ENCODE assay signal across 25 cellular contexts in the genomic region with DNA sequence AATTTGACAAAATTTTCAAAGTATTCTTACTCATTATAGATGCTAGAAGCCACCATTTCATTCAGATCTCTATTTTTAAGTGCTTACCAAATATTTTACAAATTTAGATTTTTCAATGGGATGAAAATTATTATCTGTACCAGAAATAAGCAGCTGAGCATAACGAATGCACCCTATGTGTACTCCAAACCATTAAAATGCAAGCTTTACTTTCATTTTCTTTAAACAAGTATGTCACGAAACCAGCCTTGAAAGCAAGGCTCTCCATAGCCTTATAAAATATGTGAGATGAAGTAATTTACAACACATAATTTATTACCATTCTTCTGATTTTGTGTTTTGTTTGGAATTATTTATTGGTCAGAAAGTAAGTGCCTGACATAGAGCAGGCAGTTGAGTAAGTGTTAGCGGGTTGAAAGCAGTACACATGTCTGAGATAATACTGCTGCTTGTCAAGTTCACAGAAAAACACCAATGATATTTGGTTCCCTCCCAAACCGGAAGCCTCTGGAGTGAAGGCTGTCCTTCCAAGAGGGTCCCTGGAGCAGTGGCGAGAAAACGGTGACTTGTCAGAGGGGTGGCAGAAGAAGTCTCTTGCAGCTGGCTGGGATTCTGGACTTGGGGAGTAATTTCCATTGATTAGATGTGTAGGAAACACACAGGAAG.
DNase-seq lines count a peak whose midpoint lies in the region; ATAC-seq, FAIRE-seq and TF ChIP-seq lines count a peak whose summit lies in the region.
"Had no signal": no experiment of that assay in that cellular context is flagged by ENCODE, and none has a peak within 500 bp of the region (broad histone marks: within the 10 kb centered on the region; RNA-seq: fewer than 3 reads in every experiment).

No MANE protein-coding gene starts in this region.

- H3K79me2 ChIP-seq in osteoblast (ENCODE audit: insufficient read depth, low read length): no peaks in the 10 kb centered on the region
- H3K79me2 ChIP-seq: hepatocyte had no signal

- H3K27ac ChIP-seq in A549 (no peak overlapping the region), ascending aorta (no peak overlapping the region), osteoblast (ENCODE audit: low read depth, low read length) (no peak overlapping the region)
- H3K27ac ChIP-seq: hepatocyte, HL-60, SJCRH30, testis, WERI-Rb-1 had no signal

- no peak overlapping the region for H3K4me3 Mint-ChIP-seq in activated T-helper 2 cell treated with anti-CD3 and anti-CD28 coated beads, Interferon-gamma antibody, Interleukin-2, Interleukin-4, amounts not matched to agents 10 μg/mL and 5 μg/mL and 100 μg/mL, durations not matched to agents 14 hours and 24 hours and 36 hours (ENCODE audit: low read depth)
- H3K4me3 Mint-ChIP-seq: activated CD8-positive, alpha-beta T cell treated with anti-CD3 and anti-CD28 coated beads for 36 hours; activated naive CD4-positive, alpha-beta T cell treated with anti-CD3 and anti-CD28 coated beads for 36 hours; CD8-positive, alpha-beta T cell; endodermal cell; naive thymus-derived CD8-positive, alpha-beta T cell had no signal

- no peak overlapping the region for H3K4me3 ChIP-seq in A549
- H3K4me3 ChIP-seq in ascending aorta: peak overlapping the region; percentile 10 to 32
- H3K4me3 ChIP-seq in osteoblast (ENCODE audit: insufficient read depth, low read length): no peak overlapping the region
- H3K4me3 ChIP-seq: hepatocyte, SJCRH30, testis had no signal

- CTCF ChIA-PET in A549 (lab: Yijun Ruan, JAX): interaction anchor here (0.6 kb wide), 1 partner anchor 15 kb away, joined by 4 read pairs; no protein-coding TSS in a partner anchor

- H3K9me3 Mint-ChIP-seq in activated T-helper 2 cell treated with anti-CD3 and anti-CD28 coated beads, Interferon-gamma antibody, Interleukin-2, Interleukin-4, amounts not matched to agents 10 μg/mL and 5 μg/mL and 100 μg/mL, durations not matched to agents 14 hours and 24 hours and 36 hours: no peaks in the 10 kb centered on the region
- H3K9me3 Mint-ChIP-seq: activated CD8-positive, alpha-beta T cell treated with anti-CD3 and anti-CD28 coated beads for 36 hours; activated naive CD4-positive, alpha-beta T cell treated with anti-CD3 and anti-CD28 coated beads for 36 hours; CD8-positive, alpha-beta T cell; endodermal cell; naive thymus-derived CD8-positive, alpha-beta T cell had no signal

- no peak overlapping the region for H2AFZ ChIP-seq in osteoblast (ENCODE audit: low read length)
- H2AFZ ChIP-seq: hepatocyte had no signal

- no peak for FAIRE-seq in A549 (lab: Jason Lieb, UNC)
- FAIRE-seq: astrocyte, keratinocyte had no signal

- TF ChIP-seq EP300 in A549 (IDR thresholded peaks at IDR 0.05): no peak

- no peak for DNase-seq in A549 (ENCODE audit: low read depth in 1 of 2, low spot score in 1 of 2)
- DNase-seq in ascending aorta (ENCODE audit: low spot score in 2 of 2): no peak
- peak; percentile 79 for DNase-seq in osteoblast (ENCODE audit: insufficient read length, low spot score, missing footprints)
- no peak for DNase-seq in activated T-helper 2 cell treated with anti-CD3 and anti-CD28 coated beads, Interferon-gamma antibody, Interleukin-2, Interleukin-4, amounts not matched to agents 10 μg/mL and 5 μg/mL and 100 μg/mL, durations not matched to agents 14 hours and 24 hours and 36 hours (ENCODE audit: low spot score)
- DNase-seq: activated CD8-positive, alpha-beta T cell treated with anti-CD3 and anti-CD28 coated beads for 36 hours; activated naive CD4-positive, alpha-beta T cell treated with anti-CD3 and anti-CD28 coated beads for 36 hours; activated T-cell treated with anti-CD3 and anti-CD28 coated beads, Interleukin-2, amount 50 U/mL, for 1 hour; CD8-positive, alpha-beta T cell; DMS53; endodermal cell; IMR-90; naive thymus-derived CD8-positive, alpha-beta T cell; NCI-H1930; SJCRH30; T-helper 2 cell; testis; WERI-Rb-1 had no signal

- ATAC-seq in A549 (no peak), GM19395 (IDR thresholded peaks at IDR 0.05; ENCODE audit: unreplicated experiment) (peak; percentile 52), HG03025 (IDR thresholded peaks at IDR 0.05; ENCODE audit: low FRiP score, unreplicated experiment) (no peak), HG03378 (IDR thresholded peaks at IDR 0.05; ENCODE audit: unreplicated experiment) (no peak), HG03196 (IDR thresholded peaks at IDR 0.05; ENCODE audit: unreplicated experiment) (no peak)
- ATAC-seq: activated CD8-positive, alpha-beta T cell treated with anti-CD3 and anti-CD28 coated beads for 36 hours; CD8-positive, alpha-beta T cell; naive thymus-derived CD8-positive, alpha-beta T cell had no signal

- POLR2A ChIA-PET in A549 (lab: Yijun Ruan, JAX): no interaction called here

- H3K4me2 ChIP-seq in A549: peak overlapping the region; percentile 42
- no peak overlapping the region for H3K4me2 ChIP-seq in osteoblast (ENCODE audit: insufficient read depth, low read length)
- H3K4me2 ChIP-seq: hepatocyte had no signal

- H3K4me1 Mint-ChIP-seq in activated T-helper 2 cell treated with anti-CD3 and anti-CD28 coated beads, Interferon-gamma antibody, Interleukin-2, Interleukin-4, amounts not matched to agents 10 μg/mL and 5 μg/mL and 100 μg/mL, durations not matched to agents 14 hours and 24 hours and 36 hours (ENCODE audit: low read depth): peaks cover 2% of the 10 kb centered on the region
- H3K4me1 Mint-ChIP-seq: endodermal cell had no signal

- H3K36me3 Mint-ChIP-seq in activated T-helper 2 cell treated with anti-CD3 and anti-CD28 coated beads, Interferon-gamma antibody, Interleukin-2, Interleukin-4, amounts not matched to agents 10 μg/mL and 5 μg/mL and 100 μg/mL, durations not matched to agents 14 hours and 24 hours and 36 hours (ENCODE audit: low read depth): no peaks in the 10 kb centered on the region
- H3K36me3 Mint-ChIP-seq: CD8-positive, alpha-beta T cell; naive thymus-derived CD8-positive, alpha-beta T cell had no signal

- no peak overlapping the region for H3K27ac Mint-ChIP-seq in activated T-helper 2 cell treated with anti-CD3 and anti-CD28 coated beads, Interferon-gamma antibody, Interleukin-2, Interleukin-4, amounts not matched to agents 10 μg/mL and 5 μg/mL and 100 μg/mL, durations not matched to agents 14 hours and 24 hours and 36 hours
- H3K27ac Mint-ChIP-seq: activated CD8-positive, alpha-beta T cell treated with anti-CD3 and anti-CD28 coated beads for 36 hours; activated naive CD4-positive, alpha-beta T cell treated with anti-CD3 and anti-CD28 coated beads for 36 hours; CD8-positive, alpha-beta T cell; endodermal cell had no signal

- H3K36me3 ChIP-seq in ascending aorta (no peaks in the 10 kb centered on the region), osteoblast (ENCODE audit: insufficient read depth, low read length) (no peaks in the 10 kb centered on the region)
- H3K36me3 ChIP-seq: SJCRH30, WERI-Rb-1 had no signal

- no peaks in the 10 kb centered on the region for H4K20me1 ChIP-seq in osteoblast (ENCODE audit: insufficient read depth, low read length)

- no peak for TF ChIP-seq POLR2A in A549 (IDR thresholded peaks at IDR 0.05; ENCODE audit: low read length)

- H3K27me3 ChIP-seq in ascending aorta: no peaks in the 10 kb centered on the region
- H3K27me3 ChIP-seq in osteoblast (ENCODE audit: insufficient read depth, low read length): no peaks in the 10 kb centered on the region
- H3K27me3 ChIP-seq: hepatocyte, SJCRH30, testis had no signal

- no peaks in the 10 kb centered on the region for H3K9me3 ChIP-seq in A549
- H3K9me3 ChIP-seq in ascending aorta: no peaks in the 10 kb centered on the region
- H3K9me3 ChIP-seq in osteoblast (ENCODE audit: low read depth, low read length): no peaks in the 10 kb centered on the region
- H3K9me3 ChIP-seq: SJCRH30, testis had no signal

- 24% methylated on average over 6 of the region's 6 CpGs for WGBS in A549 (ENCODE audit: missing lambda C conversion rate)

- intact Hi-C loops in ascending aorta (cut with DNase I): no loop called here
- intact Hi-C loops in activated T-helper 2 cell treated with anti-CD3 and anti-CD28 coated beads, Interferon-gamma antibody, Interleukin-2, Interleukin-4, amounts not matched to agents 10 μg/mL and 5 μg/mL and 100 μg/mL, durations not matched to agents 14 hours and 24 hours and 36 hours (cut with micrococcal nuclease): no loop called here

- no peaks in the 10 kb centered on the region for H3K27me3 Mint-ChIP-seq in activated T-helper 2 cell treated with anti-CD3 and anti-CD28 coated beads, Interferon-gamma antibody, Interleukin-2, Interleukin-4, amounts not matched to agents 10 μg/mL and 5 μg/mL and 100 μg/mL, durations not matched to agents 14 hours and 24 hours and 36 hours (ENCODE audit: low read depth)

- TF ChIP-seq CTCF in A549 (IDR thresholded peaks at IDR 0.05) (no peak), ascending aorta (IDR thresholded peaks at IDR 0.05) (no peak), osteoblast (IDR thresholded peaks at IDR 0.05; ENCODE audit: extremely low read depth, low read depth, low read length) (no peak)

- no peak for TF ChIP-seq RAD21 in A549 (conservative IDR thresholded peaks at IDR 0.05 in 1 of 2, IDR thresholded peaks at IDR 0.05 in 1 of 2)

- H3K4me1 ChIP-seq in A549 (no peaks in the 10 kb centered on the region), ascending aorta (no peaks in the 10 kb centered on the region), osteoblast (ENCODE audit: insufficient read depth, low read length) (no peaks in the 10 kb centered on the region)
- H3K4me1 ChIP-seq: SJCRH30, testis had no signal

TF ChIP-seq in A549, 52 proteins besides CTCF, POLR2A, EP300 and RAD21 (continues in another document):
- TF ChIP-seq EHF (CRISPR knock-in tag; IDR thresholded peaks at IDR 0.05) (no peak), HEYL (CRISPR knock-in tag; IDR thresholded peaks at IDR 0.05) (no peak), RCOR1 (IDR thresholded peaks at IDR 0.05; ENCODE audit: low read depth, low read length) (no peak), CHD4 (IDR thresholded peaks at IDR 0.05; ENCODE audit: borderline replicate concordance) (no peak), JUNB (IDR thresholded peaks at IDR 0.05) (no peak), KDM5A (IDR thresholded peaks at IDR 0.05) (no peak), PHF8 (IDR thresholded peaks at IDR 0.05; ENCODE audit: borderline replicate concordance, low read depth) (no peak), ESRRA (IDR thresholded peaks at IDR 0.05; ENCODE audit: borderline replicate concordance, low read length) (no peak)

Comparison
In these comparisons a context has a peak if more than half of its experiments do, and no peak if none do; other contexts are left out.
1. H3K4me3 ChIP-seq: peak in ascending aorta (2 of 2); none in A549 (single experiment) and osteoblast (single experiment).